ENCODE assay signal across 22 cellular contexts in the genomic region with DNA sequence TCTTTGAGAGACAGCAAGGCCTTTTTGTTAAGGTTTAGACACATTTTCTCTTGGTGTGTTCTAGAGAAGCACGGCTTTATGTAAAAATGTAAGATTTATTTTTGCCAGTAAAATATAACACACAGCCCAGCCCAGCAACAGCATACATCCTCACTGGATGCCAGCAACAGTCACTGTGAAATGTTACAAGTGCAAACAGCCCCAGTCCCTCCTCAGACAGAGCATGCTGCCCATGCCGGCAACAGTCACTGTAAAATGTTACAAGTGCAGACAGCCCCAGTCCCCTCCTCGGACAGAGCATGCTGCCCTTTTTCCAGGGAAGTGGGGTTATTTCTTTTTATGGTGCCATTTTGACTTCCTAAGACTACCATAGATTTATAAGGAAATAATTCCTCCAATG.
"Had no signal": no experiment of that assay in that cellular context is flagged by ENCODE, and none has a peak within 500 bp of the region (broad histone marks: within the 10 kb centered on the region; RNA-seq: fewer than 3 reads in every experiment).

No MANE protein-coding gene starts in this region.

- H3K27me3 Mint-ChIP-seq: activated B cell treated with CpG ODN at 0.5 μM for 24 hours; activated CD4-positive, alpha-beta memory T cell treated with anti-CD3 and anti-CD28 coated beads for 36 hours; activated naive CD8-positive, alpha-beta T cell treated with anti-CD3 and anti-CD28 coated beads, Interleukin-2, amount 10 ng/mL, durations not matched to agents 7 days and 5 days; central memory CD8-positive, alpha-beta T cell; naive thymus-derived CD4-positive, alpha-beta T cell; stimulated activated naive CD8-positive, alpha-beta T cell treated with anti-CD3 and anti-CD28 coated beads, Interleukin-15, Interleukin-2, amounts not matched to agents 100 ng/mL and 50 ng/mL, for 24 hours; T-cell had no signal

- H3K4me3 ChIP-seq: colonic mucosa, gastrocnemius medialis, mucosa of descending colon, SK-N-MC, skin epidermis, upper lobe of left lung had no signal

- H3K9me3 ChIP-seq: colonic mucosa, gastrocnemius medialis, mucosa of descending colon, upper lobe of left lung had no signal

- H3K27me3 ChIP-seq: brain microvascular endothelial cell, colonic mucosa, gastrocnemius medialis, upper lobe of left lung had no signal

- H3K27ac ChIP-seq: brain microvascular endothelial cell, colonic mucosa, gastrocnemius medialis, SK-N-MC, skin epidermis, upper lobe of left lung had no signal

- H3K4me1 ChIP-seq: colonic mucosa had no signal

- DNase-seq: activated B cell treated with CpG ODN at 0.5 μM for 24 hours; activated CD4-positive, alpha-beta memory T cell treated with anti-CD3 and anti-CD28 coated beads for 36 hours; activated CD4-positive, alpha-beta T cell treated with anti-CD3 and anti-CD28 coated beads for 4 hours; activated naive CD4-positive, alpha-beta T cell treated with Interleukin-2 at 50 U/mL for 16 hours; activated naive CD8-positive, alpha-beta T cell treated with anti-CD3 and anti-CD28 coated beads, Interleukin-2, amount 10 ng/mL, durations not matched to agents 7 days and 5 days; activated T-cell treated with anti-CD3 and anti-CD28 coated beads, Interleukin-2, amount 50 U/mL, for 1 hour; brain microvascular endothelial cell; colonic mucosa; gastrocnemius medialis; left ventricle myocardium superior; mucosa of descending colon; naive thymus-derived CD4-positive, alpha-beta T cell; nucleus accumbens; retina; T-cell; T-helper 9 cell; upper lobe of left lung had no signal

- H3K36me3 ChIP-seq: brain microvascular endothelial cell, colonic mucosa, gastrocnemius medialis, upper lobe of left lung had no signal

- H3K27ac Mint-ChIP-seq: activated B cell treated with CpG ODN at 0.5 μM for 24 hours; activated naive CD8-positive, alpha-beta T cell treated with anti-CD3 and anti-CD28 coated beads, Interleukin-2, amount 10 ng/mL, durations not matched to agents 7 days and 5 days had no signal

- ATAC-seq: gastrocnemius medialis; left ventricle myocardium superior; mucosa of descending colon; naive thymus-derived CD4-positive, alpha-beta T cell; T-cell had no signal

- H3K9me3 Mint-ChIP-seq: activated B cell treated with CpG ODN at 0.5 μM for 24 hours; activated CD4-positive, alpha-beta memory T cell treated with anti-CD3 and anti-CD28 coated beads for 36 hours; activated naive CD8-positive, alpha-beta T cell treated with anti-CD3 and anti-CD28 coated beads, Interleukin-2, amount 10 ng/mL, durations not matched to agents 7 days and 5 days; activated T-helper 2 cell treated with anti-CD3 and anti-CD28 coated beads, Interferon-gamma antibody, Interleukin-2, Interleukin-4, amounts not matched to agents 10 μg/mL and 5 μg/mL and 100 μg/mL, durations not matched to agents 14 hours and 24 hours and 36 hours; central memory CD8-positive, alpha-beta T cell; naive thymus-derived CD4-positive, alpha-beta T cell; stimulated activated naive CD8-positive, alpha-beta T cell treated with anti-CD3 and anti-CD28 coated beads, Interleukin-15, Interleukin-2, amounts not matched to agents 100 ng/mL and 50 ng/mL, for 24 hours; T-cell had no signal

- H3K4me3 Mint-ChIP-seq: activated B cell treated with CpG ODN at 0.5 μM for 24 hours; activated CD4-positive, alpha-beta memory T cell treated with anti-CD3 and anti-CD28 coated beads for 36 hours; activated naive CD8-positive, alpha-beta T cell treated with anti-CD3 and anti-CD28 coated beads, Interleukin-2, amount 10 ng/mL, durations not matched to agents 7 days and 5 days; central memory CD8-positive, alpha-beta T cell; naive thymus-derived CD4-positive, alpha-beta T cell; stimulated activated naive CD8-positive, alpha-beta T cell treated with anti-CD3 and anti-CD28 coated beads, Interleukin-15, Interleukin-2, amounts not matched to agents 100 ng/mL and 50 ng/mL, for 24 hours; T-cell had no signal
